1 cellular context compared by ENCODE assay signal in genomic region chr6:21079468-21080048, GRCh38.
TF ChIP-seq lines count a peak whose summit lies in the region.

No MANE protein-coding gene starts in this region.

TF ChIP-seq in HEK293, 187 proteins besides CTCF, POLR2A, EP300 and RAD21 (continued from another document):
- TF ChIP-seq ZBTB11 (tag by site-specific recombination; conservative IDR thresholded peaks at IDR 0.05; ENCODE audit: low read depth) (0 out of 2 replicates have a peak, but pooled peaks have one; percentile 20), ZNF707 (tag by site-specific recombination; IDR thresholded peaks at IDR 0.05) (no peak), ZNF398 (tag by site-specific recombination; IDR thresholded peaks at IDR 0.05) (peak; percentile 73), ZXDB (tag by site-specific recombination; IDR thresholded peaks at IDR 0.05) (peak; percentile 78; the same call in 1 of the 2 replicates), TCF7L2 (IDR thresholded peaks at IDR 0.05; ENCODE audit: borderline replicate concordance, low read depth, low read length) (peak; percentile 36; the same call in 1 of the 2 replicates), ZNF23 (tag by site-specific recombination; IDR thresholded peaks at IDR 0.05; ENCODE audit: borderline replicate concordance) (no peak), TRIM28 (IDR thresholded peaks at IDR 0.05; ENCODE audit: borderline replicate concordance, low read length) (peak; percentile 45), ZNF350 (tag by site-specific recombination; IDR thresholded peaks at IDR 0.05) (no peak), FEZF1 (tag by site-specific recombination; IDR thresholded peaks at IDR 0.05) (peak; percentile 50; the same call in 1 of the 2 replicates), ZNF776 (tag by site-specific recombination; IDR thresholded peaks at IDR 0.05; ENCODE audit: borderline replicate concordance) (0 out of 2 replicates have a peak, but pooled peaks have one; percentile 65), ZBTB48 (tag by site-specific recombination; IDR thresholded peaks at IDR 0.05) (0 out of 2 replicates have a peak, but pooled peaks have one; percentile 24), GLI4 (tag by site-specific recombination; IDR thresholded peaks at IDR 0.05) (no peak)
